ENCODE assay signal across 25 cellular contexts in the genomic region with DNA sequence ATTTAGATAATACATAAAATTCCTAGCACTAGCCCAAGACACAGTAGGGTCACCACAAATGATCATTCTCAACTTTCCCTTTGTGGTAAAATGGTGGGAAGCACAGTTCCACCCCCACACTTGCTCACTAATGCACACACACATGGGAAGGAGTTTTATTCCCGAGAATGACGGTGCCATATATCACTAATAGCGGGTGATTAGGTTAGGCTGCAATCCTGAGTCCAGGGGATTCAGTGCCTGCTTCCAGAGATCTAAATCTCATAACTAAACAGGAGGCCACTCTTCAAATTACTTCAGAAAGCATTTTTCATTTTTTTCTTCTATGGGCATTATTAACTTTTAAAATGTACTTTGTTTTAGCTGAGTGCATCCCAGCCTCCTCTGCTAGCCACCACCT.
"Had no signal": no experiment of that assay in that cellular context is flagged by ENCODE, and none has a peak within 500 bp of the region (broad histone marks: within the 10 kb centered on the region; RNA-seq: fewer than 3 reads in every experiment).

No MANE protein-coding gene starts in this region.

- ATAC-seq: left colon; mucosa of descending colon; naive thymus-derived CD4-positive, alpha-beta T cell; natural killer cell treated with Interleukin-12 subunit alpha and Interleukin-12 subunit beta and Interleukin-15 and Interleukin-18, amount 100 ng/mL, for 72 hours; right lobe of liver; stimulated activated memory B cell treated with anti-CD40 and anti-IgM and Interleukin-4, amounts not matched to agents 10 μg/mL and 1 μg/mL and 100 μg/mL, for 72 hours; stimulated activated naive CD8-positive, alpha-beta T cell treated with anti-CD3 and anti-CD28 coated beads, Interleukin-15, amount 100 ng/mL, for 72 hours had no signal

- H3K36me3 Mint-ChIP-seq: immature natural killer cell; naive thymus-derived CD4-positive, alpha-beta T cell; natural killer cell treated with Interleukin-12 subunit alpha and Interleukin-12 subunit beta and Interleukin-15 and Interleukin-18, amount 100 ng/mL, for 72 hours; neural progenitor cell; stimulated activated memory B cell treated with anti-CD40 and anti-IgM and Interleukin-4, amounts not matched to agents 10 μg/mL and 1 μg/mL and 100 μg/mL, for 72 hours; type B pancreatic cell had no signal

- H3K27ac Mint-ChIP-seq: immature natural killer cell; naive thymus-derived CD4-positive, alpha-beta T cell; natural killer cell treated with Interleukin-12 subunit alpha and Interleukin-12 subunit beta and Interleukin-15 and Interleukin-18, amount 100 ng/mL, for 72 hours; neural progenitor cell; progenitor cell of endocrine pancreas; stimulated activated memory B cell treated with anti-CD40 and anti-IgM and Interleukin-4, amounts not matched to agents 10 μg/mL and 1 μg/mL and 100 μg/mL, for 72 hours; stimulated activated naive CD8-positive, alpha-beta T cell treated with anti-CD3 and anti-CD28 coated beads, Interleukin-15, amount 100 ng/mL, for 72 hours; type B pancreatic cell had no signal

- H3K27me3 Mint-ChIP-seq: progenitor cell of endocrine pancreas; stimulated activated memory B cell treated with anti-CD40 and anti-IgM and Interleukin-4, amounts not matched to agents 10 μg/mL and 1 μg/mL and 100 μg/mL, for 72 hours had no signal

- H3K4me1 Mint-ChIP-seq: immature natural killer cell; stimulated activated memory B cell treated with anti-CD40 and anti-IgM and Interleukin-4, amounts not matched to agents 10 μg/mL and 1 μg/mL and 100 μg/mL, for 72 hours had no signal

- H3K9me3 Mint-ChIP-seq: natural killer cell treated with Interleukin-12 subunit alpha and Interleukin-12 subunit beta and Interleukin-15 and Interleukin-18, amount 100 ng/mL, for 72 hours; stimulated activated memory B cell treated with anti-CD40 and anti-IgM and Interleukin-4, amounts not matched to agents 10 μg/mL and 1 μg/mL and 100 μg/mL, for 72 hours; stimulated activated naive CD8-positive, alpha-beta T cell treated with anti-CD3 and anti-CD28 coated beads, Interleukin-15, amount 100 ng/mL, for 72 hours; type B pancreatic cell had no signal

- DNase-seq: hypothalamus; immature natural killer cell; kidney; left colon; left ventricle myocardium inferior; mesendoderm; midbrain; mucosa of descending colon; naive thymus-derived CD4-positive, alpha-beta T cell; occipital lobe; ovary; right lobe of liver; stimulated activated CD4-positive, alpha-beta T cell treated with anti-CD3 and anti-CD28 coated beads, Interleukin-1b, Interleukin-23, amount 100 ng/mL, for 48 hours; stimulated activated CD4-positive, alpha-beta T cell treated with anti-CD3 and anti-CD28 coated beads, Interleukin-2, amount 100 ng/mL, for 48 hours; stimulated activated CD4-positive, alpha-beta T cell treated with anti-CD3 and anti-CD28 coated beads, Interleukin-4, amount 100 ng/mL, for 4 hours; stimulated activated CD8-positive, alpha-beta memory T cell treated with anti-CD3 and anti-CD28 coated beads, Interleukin-4, amount 100 ng/mL, for 48 hours; stimulated activated naive CD4-positive, alpha-beta T cell treated with Interleukin-2 at 50 U/mL for 16 hours; stimulated activated naive CD8-positive, alpha-beta T cell treated with anti-CD3 and anti-CD28 coated beads, Interleukin-15, amount 100 ng/mL, for 72 hours; substantia nigra; uterus had no signal

- H3K4me3 Mint-ChIP-seq: immature natural killer cell; naive thymus-derived CD4-positive, alpha-beta T cell; natural killer cell treated with Interleukin-12 subunit alpha and Interleukin-12 subunit beta and Interleukin-15 and Interleukin-18, amount 100 ng/mL, for 72 hours; neural progenitor cell; stimulated activated memory B cell treated with anti-CD40 and anti-IgM and Interleukin-4, amounts not matched to agents 10 μg/mL and 1 μg/mL and 100 μg/mL, for 72 hours; stimulated activated naive CD8-positive, alpha-beta T cell treated with anti-CD3 and anti-CD28 coated beads, Interleukin-15, amount 100 ng/mL, for 72 hours; type B pancreatic cell had no signal
